19 cellular contexts compared by ENCODE assay signal in the genomic region with DNA sequence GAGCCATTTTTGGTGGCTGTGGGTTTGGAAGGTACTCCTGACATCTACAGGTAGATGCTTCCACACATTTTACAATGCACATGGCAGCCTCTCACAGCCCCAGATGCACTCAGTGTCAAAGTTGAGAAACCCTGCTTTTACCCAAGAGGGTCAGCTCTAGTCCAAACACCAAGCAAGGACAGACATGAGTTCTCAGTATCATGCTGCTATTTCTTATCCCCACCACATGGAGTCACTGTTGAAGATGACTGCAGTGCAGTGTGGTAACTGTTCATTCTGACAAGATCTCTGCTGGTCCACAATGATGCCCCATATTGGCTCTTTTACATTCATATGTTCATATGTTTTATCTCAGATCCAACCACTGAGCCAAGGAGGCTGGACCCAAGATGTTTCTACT. TPM values are rescaled to one million over a fixed set of nuclear protein-coding genes. Genes with fewer than 3 reads are reported as not detected.
"Had no signal": no experiment of that assay in that cellular context is flagged by ENCODE, and none has a peak within 500 bp of the region (broad histone marks: within the 10 kb centered on the region; RNA-seq: fewer than 3 reads in every experiment).

No MANE protein-coding gene starts in this region.

- FAIRE-seq: frontal cortex had no signal

- H3K4me3 ChIP-seq: adrenal gland, colonic mucosa, esophagus squamous epithelium, lower lobe of right lung, ovary had no signal

- H3K4me1 ChIP-seq: adrenal gland, colonic mucosa, esophagus squamous epithelium, lower lobe of right lung had no signal

- H3K9me3 ChIP-seq: adrenal gland, colonic mucosa, ovary had no signal

- H3K27me3 ChIP-seq: adrenal gland, colonic mucosa, ovary had no signal

- ATAC-seq: activated CD4-positive, alpha-beta T cell treated with anti-CD3 and anti-CD28 coated beads for 36 hours; activated CD8-positive, alpha-beta memory T cell treated with anti-CD3 and anti-CD28 coated beads, Interleukin-2, amount 10 ng/mL, durations not matched to agents 7 days and 5 days; lower lobe of right lung; sciatic nerve; stimulated activated naive CD8-positive, alpha-beta T cell treated with anti-CD3 and anti-CD28 coated beads, Interleukin-15, Interleukin-2, amounts not matched to agents 100 U/mL and 50 U/mL, for 24 hours; T-helper 17 cell had no signal

- H3K36me3 ChIP-seq: adrenal gland, colonic mucosa, esophagus squamous epithelium, lower lobe of right lung, ovary had no signal

- DNase-seq: activated CD4-positive, alpha-beta memory T cell treated with anti-CD3 and anti-CD28 coated beads for 36 hours; activated CD4-positive, alpha-beta T cell treated with anti-CD3 and anti-CD28 coated beads for 36 hours; activated CD8-positive, alpha-beta memory T cell treated with anti-CD3 and anti-CD28 coated beads, Interleukin-2, amount 10 ng/mL, durations not matched to agents 7 days and 5 days; activated naive CD4-positive, alpha-beta T cell treated with anti-CD3 and anti-CD28 coated beads, Interleukin-2, amount 10 ng/mL, durations not matched to agents 7 days and 5 days; activated T-cell treated with anti-CD3 and anti-CD28 coated beads, Interleukin-2, amount 50 U/mL, for 24 hours; adrenal gland; colonic mucosa; esophagus squamous epithelium; head of caudate nucleus; immature natural killer cell; lower lobe of right lung; midbrain; ovary; stimulated activated naive CD8-positive, alpha-beta T cell treated with anti-CD3 and anti-CD28 coated beads, Interleukin-15, Interleukin-2, amounts not matched to agents 100 U/mL and 50 U/mL, for 24 hours; T-helper 17 cell; trophoblast cell had no signal

- H3K27ac ChIP-seq: adrenal gland, colonic mucosa, esophagus squamous epithelium, lower lobe of right lung, ovary had no signal

RNA-seq across cellular contexts. Expression of a gene that starts 50.5 kb away (rescaled TPM):
- total RNA-seq: activated CD4-positive, alpha-beta memory T cell treated with anti-CD3 and anti-CD28 coated beads for 36 hours; activated CD4-positive, alpha-beta T cell treated with anti-CD3 and anti-CD28 coated beads for 36 hours; activated CD8-positive, alpha-beta memory T cell treated with anti-CD3 and anti-CD28 coated beads, Interleukin-2, amount 10 ng/mL, durations not matched to agents 7 days and 5 days; lower lobe of right lung; pulmonary artery endothelial cell; T-helper 17 cell had no signal
- polyA plus RNA-seq: immature natural killer cell had no signal
